Comparison of ENCODE assay signal across 20 cellular contexts in genomic region chr4:72118017-72118416, GRCh38.
DNase-seq lines count a peak whose midpoint lies in the region; ATAC-seq, FAIRE-seq and TF ChIP-seq lines count a peak whose summit lies in the region.
"Had no signal": no experiment of that assay in that cellular context is flagged by ENCODE, and none has a peak within 500 bp of the region (broad histone marks: within the 10 kb centered on the region; RNA-seq: fewer than 3 reads in every experiment).

No MANE protein-coding gene starts in this region.

- POLR2A ChIA-PET in K562 (lab: Yijun Ruan, JAX) = no interaction called here

- in situ Hi-C loops in K562 (cut with MboI) = no loop called here

- intact Hi-C loops in K562 (cut with micrococcal nuclease) = no loop called here

- H3K4me1 ChIP-seq in K562 (replicated peaks in 1 of 2; ENCODE audit: control insufficient read depth in 2 of 2, insufficient read depth in 2 of 2, low read length in 2 of 2) = no peaks in the 10 kb centered on the region
- H3K4me1 ChIP-seq: colonic mucosa had no signal

- H4K20me1 ChIP-seq in K562 (replicated peaks; ENCODE audit: control insufficient read depth, insufficient read depth, low read length) = no peaks in the 10 kb centered on the region

- TF ChIP-seq POLR2A in K562 (conservative IDR thresholded peaks at IDR 0.05) = no peak

- no peak overlapping the region for H3K9ac ChIP-seq in K562 (ENCODE audit: insufficient read depth in 1 of 2, low read depth in 2 of 2, low read length in 2 of 2)

- H3K79me2 ChIP-seq in K562 (ENCODE audit: control insufficient read depth, insufficient read depth, low read length) = no peaks in the 10 kb centered on the region

- no peak overlapping the region for H3K27ac ChIP-seq in K562 (ENCODE audit: extremely low read depth, low read depth, low read length)
- H3K27ac ChIP-seq: colonic mucosa, PC-9, SJCRH30, skin epidermis had no signal

- DNase-seq in K562 (ENCODE audit: extremely low read depth in 1 of 4, low spot score in 3 of 4) (no peak), foreskin fibroblast (no peak), SHP77 (lab: John Stamatoyannopoulos, UW) (no peak)
- DNase-seq: activated CD4-positive, CD25-positive, alpha-beta regulatory T cell; activated T-cell treated with anti-CD3 and anti-CD28 coated beads, Interleukin-2, amount 50 U/mL, for 72 hours; colonic mucosa; hippocampal formation; kidney; NCI-H146; NCI-H774; nephron progenitor cell; PC-9; SJCRH30; stimulated activated CD4-positive, alpha-beta T cell treated with anti-CD3 and anti-CD28 coated beads, Interleukin-2, amount 100 ng/mL, for 48 hours; T-helper 2 cell had no signal

- no peaks in the 10 kb centered on the region for H3K9me3 ChIP-seq in K562 (replicated peaks; ENCODE audit: control insufficient read depth, insufficient read depth, low read depth, low read length)
- H3K9me3 ChIP-seq: colonic mucosa, SJCRH30 had no signal

- H3K4me2 ChIP-seq in K562 (ENCODE audit: insufficient read depth, low read length) = no peak overlapping the region
- H3K4me2 ChIP-seq: PC-9 had no signal

- FAIRE-seq in K562 (lab: Jason Lieb, UNC) = no peak
- FAIRE-seq: kidney had no signal

- TF ChIP-seq EP300 in K562 (IDR thresholded peaks at IDR 0.05; ENCODE audit: low read length) = no peak

- WGBS in K562 (ENCODE audit: insufficient coverage, low coverage, missing lambda C conversion rate) = 0% methylated on average over 3 of the region's 3 CpGs

- no peaks in the 10 kb centered on the region for H3K36me3 ChIP-seq in K562 (ENCODE audit: control insufficient read depth, insufficient read depth, low read length)
- H3K36me3 ChIP-seq: colonic mucosa, SJCRH30 had no signal

- CTCF ChIA-PET in K562 (lab: Yijun Ruan, JAX; ENCODE audit: low intra/inter-chr PET ratio) = no interaction called here

- peak; percentile 85 for ATAC-seq in GM18868 (IDR thresholded peaks at IDR 0.05; ENCODE audit: unreplicated experiment)
- ATAC-seq in HG02610 (IDR thresholded peaks at IDR 0.05; ENCODE audit: unreplicated experiment) = peak; percentile 95
- peak; percentile 87 for ATAC-seq in HG03342 (IDR thresholded peaks at IDR 0.05; ENCODE audit: unreplicated experiment)
- ATAC-seq in K562 = no peak
- ATAC-seq in HG03196 (IDR thresholded peaks at IDR 0.05; ENCODE audit: unreplicated experiment) = no peak
- ATAC-seq: activated T-cell treated with anti-CD3 and anti-CD28 coated beads, Interleukin-2, amount 50 U/mL, for 72 hours had no signal

- H3K4me3 ChIP-seq in K562 (no peak overlapping the region), foreskin fibroblast (ENCODE audit: low read depth in 1 of 2, low read length in 2 of 2) (no peak overlapping the region)
- H3K4me3 ChIP-seq: colonic mucosa, PC-9, SJCRH30, skin epidermis had no signal

- H2AFZ ChIP-seq in K562 (ENCODE audit: low read depth, low read length) = no peak overlapping the region
- H2AFZ ChIP-seq: PC-9 had no signal

- TF ChIP-seq CTCF in K562 (IDR thresholded peaks at IDR 0.05 in 2 of 3, conservative IDR thresholded peaks at IDR 0.05 in 1 of 3; ENCODE audit: insufficient read depth in 2 of 3, low read depth in 1 of 3, low read length in 3 of 3) (no peak), foreskin fibroblast (IDR thresholded peaks at IDR 0.05; ENCODE audit: low read depth, low read length) (no peak)

- H3K9me1 ChIP-seq in K562 (ENCODE audit: control insufficient read depth, insufficient read depth, low read length) = no peaks in the 10 kb centered on the region

- BruUV-seq in K562 (replicated peaks; lab: Mats Ljungman, UMichigan) = no TSS peak

- no peak for TF ChIP-seq RAD21 in K562 (CRISPR knock-in tag; conservative IDR thresholded peaks at IDR 0.05 in 1 of 2, IDR thresholded peaks at IDR 0.05 in 1 of 2)

- no peaks in the 10 kb centered on the region for H3K27me3 ChIP-seq in K562 (ENCODE audit: control insufficient read depth in 2 of 2, insufficient read depth in 2 of 2, low read length in 2 of 2)
- H3K27me3 ChIP-seq: colonic mucosa, SJCRH30 had no signal

TF ChIP-seq in K562, 482 proteins besides CTCF, POLR2A, EP300 and RAD21:
- no peak for TF ChIP-seq ARID4B (CRISPR knock-in tag; IDR thresholded peaks at IDR 0.05)
- TF ChIP-seq JUND (IDR thresholded peaks at IDR 0.05; ENCODE audit: borderline replicate concordance, low read depth, low read length) = no peak
- TF ChIP-seq JUND (tag; IDR thresholded peaks at IDR 0.05; ENCODE audit: borderline replicate concordance, low read depth, low read length) = no peak
- TF ChIP-seq SPI1 (IDR thresholded peaks at IDR 0.05; ENCODE audit: borderline replicate concordance, low read depth, low read length) = peak; percentile 45; the same call in 1 of the 2 replicates
- no peak for TF ChIP-seq CEBPG (CRISPR knock-in tag; IDR thresholded peaks at IDR 0.05)
- TF ChIP-seq CEBPG (tag; conservative IDR thresholded peaks at IDR 0.05 in 1 of 2, IDR thresholded peaks at IDR 0.05 in 1 of 2) = no peak
- no peak for TF ChIP-seq RNF219 (CRISPR knock-in tag; IDR thresholded peaks at IDR 0.05)
- no peak for TF ChIP-seq SNIP1 (IDR thresholded peaks at IDR 0.05; ENCODE audit: low read depth)
- TF ChIP-seq ZNF717 (CRISPR knock-in tag; IDR thresholded peaks at IDR 0.05) = no peak

Comparison
In these comparisons a context has a peak if more than half of its experiments do, and no peak if none do; other contexts are left out.
1. ATAC-seq: peak in GM18868 (single experiment), HG02610 (single experiment) and HG03342 (single experiment); none in K562 (single experiment) and HG03196 (single experiment).